34 cellular contexts compared by ENCODE assay signal in genomic region chr12:54821676-54822075, GRCh38. TPM values are rescaled to one million over a fixed set of nuclear protein-coding genes. Genes with fewer than 3 reads are reported as not detected.
"Had no signal": no experiment of that assay in that cellular context is flagged by ENCODE, and none has a peak within 500 bp of the region (broad histone marks: within the 10 kb centered on the region; RNA-seq: fewer than 3 reads in every experiment).

No MANE protein-coding gene starts in this region.

- H3K27me3 ChIP-seq: ovary, spleen, suprapubic skin, testis, tibial artery, transverse colon, upper lobe of left lung, uterus had no signal

- H3K9ac ChIP-seq: parathyroid adenoma had no signal

- ATAC-seq: naive thymus-derived CD8-positive, alpha-beta T cell; natural killer cell treated with Interleukin-12 subunit alpha and Interleukin-12 subunit beta and Interleukin-15 and Interleukin-18, amount 100 ng/mL, for 72 hours; psoas muscle; right cardiac atrium; sciatic nerve; stimulated activated memory B cell treated with anti-CD40 and anti-IgM and Interleukin-4, amounts not matched to agents 10 μg/mL and 1 μg/mL and 100 μg/mL, for 72 hours; stimulated activated naive CD8-positive, alpha-beta T cell treated with anti-CD3 and anti-CD28 coated beads, Interleukin-15, amount 100 ng/mL, for 72 hours; stimulated activated naive CD8-positive, alpha-beta T cell treated with anti-CD3 and anti-CD28 coated beads, Interleukin-15, Interleukin-2, amounts not matched to agents 100 U/mL and 50 U/mL, for 24 hours had no signal

- H3K27ac ChIP-seq: ovary, parathyroid adenoma, psoas muscle, skin epidermis, spleen, suprapubic skin, testis, tibial artery, transverse colon, upper lobe of left lung, uterus had no signal

- H3K36me3 ChIP-seq: ovary, spleen, suprapubic skin, tibial artery, transverse colon, upper lobe of left lung, uterus had no signal

- H3K4me3 ChIP-seq: ovary, psoas muscle, skin epidermis, smooth muscle cell, spleen, suprapubic skin, testis, tibial artery, transverse colon, upper lobe of left lung, uterus had no signal

- H3K4me2 ChIP-seq: smooth muscle cell had no signal

- H3K9me3 ChIP-seq: ovary, psoas muscle, testis, tibial artery, transverse colon, uterus had no signal

- H3K79me2 ChIP-seq: parathyroid adenoma had no signal

- DNase-seq: naive B cell; naive thymus-derived CD8-positive, alpha-beta T cell; nephron progenitor cell; occipital lobe; ovary; psoas muscle; right cardiac atrium; spleen; stimulated activated CD4-positive, alpha-beta T cell treated with anti-CD3 and anti-CD28 coated beads, Interleukin-12 subunit alpha, Interleukin-12 subunit beta, amount 100 ng/mL, for 4 hours; stimulated activated CD4-positive, alpha-beta T cell treated with anti-CD3 and anti-CD28 coated beads, Interleukin-1b, Interleukin-23, amount 100 ng/mL, for 48 hours; stimulated activated CD4-positive, alpha-beta T cell treated with anti-CD3 and anti-CD28 coated beads, Interleukin-4, amount 100 ng/mL, for 1 hour; stimulated activated CD4-positive, alpha-beta T cell treated with anti-CD3 and anti-CD28 coated beads, Interleukin-4, amount 100 ng/mL, for 4 hours; stimulated activated CD8-positive, alpha-beta memory T cell treated with anti-CD3 and anti-CD28 coated beads, Interleukin-4, amount 100 ng/mL, for 48 hours; stimulated activated naive CD4-positive, alpha-beta T cell; stimulated activated naive CD8-positive, alpha-beta T cell treated with anti-CD3 and anti-CD28 coated beads, Interleukin-15, amount 100 ng/mL, for 72 hours; stimulated activated naive CD8-positive, alpha-beta T cell treated with anti-CD3 and anti-CD28 coated beads, Interleukin-15, Interleukin-2, amounts not matched to agents 100 U/mL and 50 U/mL, for 24 hours; substantia nigra; testis; tibial artery; transverse colon; uterus had no signal

- H3K4me1 ChIP-seq: parathyroid adenoma, psoas muscle, spleen, suprapubic skin, testis, tibial artery, transverse colon, upper lobe of left lung, uterus had no signal

- H2AFZ ChIP-seq: parathyroid adenoma had no signal

RNA-seq across cellular contexts. Expression of gene MUCL1, which starts 32.6 kb away (rescaled TPM):
- total RNA-seq: naive thymus-derived CD8-positive, alpha-beta T cell; neural crest cell; occipital lobe; osteoblast; progenitor cell of endocrine pancreas; psoas muscle; renal cortical epithelial cell; sciatic nerve; spleen; transverse colon; upper lobe of left lung; urinary bladder; uterus had no signal
- polyA plus RNA-seq: naive thymus-derived CD8-positive, alpha-beta T cell; psoas muscle; spleen; urinary bladder had no signal
